28 cellular contexts compared by ENCODE assay signal in genomic region chr10:105494944-105495343, GRCh38.
"Had no signal": no experiment of that assay in that cellular context is flagged by ENCODE, and none has a peak within 500 bp of the region (broad histone marks: within the 10 kb centered on the region; RNA-seq: fewer than 3 reads in every experiment).

No MANE protein-coding gene starts in this region.

- H3K4me3 ChIP-seq: colonic mucosa, coronary artery, dorsolateral prefrontal cortex, esophagus muscularis mucosa, esophagus squamous epithelium, gastrocnemius medialis, gastroesophageal sphincter, heart left ventricle, heart right ventricle had no signal

- H3K36me3 ChIP-seq: colonic mucosa, esophagus muscularis mucosa, esophagus squamous epithelium, gastrocnemius medialis, gastroesophageal sphincter, heart left ventricle, heart right ventricle had no signal

- FAIRE-seq: colon, endometrium, endothelial cell of umbilical vein, frontal cortex had no signal

- ATAC-seq: effector memory CD8-positive, alpha-beta T cell; esophagus mucosa; foreskin keratinocyte; gastrocnemius medialis; gastroesophageal sphincter; heart left ventricle; heart right ventricle had no signal

- H3K27me3 ChIP-seq: colonic mucosa, esophagus muscularis mucosa, esophagus squamous epithelium, foreskin keratinocyte, gastrocnemius medialis, gastroesophageal sphincter, heart left ventricle, heart right ventricle had no signal

- H3K9me3 ChIP-seq: colonic mucosa, esophagus muscularis mucosa, esophagus squamous epithelium, gastrocnemius medialis, gastroesophageal sphincter, heart left ventricle, heart right ventricle had no signal

- DNase-seq: colonic mucosa; cortex of kidney; dermis blood vessel endothelial cell; dorsolateral prefrontal cortex; effector CD4-positive, alpha-beta T cell; effector CD8-positive, alpha-beta T cell; effector memory CD4-positive, alpha-beta T cell; effector memory CD8-positive, alpha-beta T cell; endodermal cell; erythroblast; esophagus squamous epithelium; foreskin fibroblast; foreskin keratinocyte; foreskin melanocyte; gastrocnemius medialis; glutamatergic neuron; head of caudate nucleus; heart left ventricle; heart right ventricle had no signal

- H3K27ac ChIP-seq: colonic mucosa, coronary artery, dorsolateral prefrontal cortex, epithelial cell of prostate, esophagus muscularis mucosa, esophagus squamous epithelium, foreskin keratinocyte, gastrocnemius medialis, gastroesophageal sphincter, heart left ventricle, heart right ventricle had no signal

- H3K4me1 ChIP-seq: colonic mucosa, esophagus muscularis mucosa, esophagus squamous epithelium, foreskin keratinocyte, gastrocnemius medialis, gastroesophageal sphincter, heart left ventricle, heart right ventricle had no signal
